Comparison of ENCODE assay signal across 8 cellular contexts in the genomic region with DNA sequence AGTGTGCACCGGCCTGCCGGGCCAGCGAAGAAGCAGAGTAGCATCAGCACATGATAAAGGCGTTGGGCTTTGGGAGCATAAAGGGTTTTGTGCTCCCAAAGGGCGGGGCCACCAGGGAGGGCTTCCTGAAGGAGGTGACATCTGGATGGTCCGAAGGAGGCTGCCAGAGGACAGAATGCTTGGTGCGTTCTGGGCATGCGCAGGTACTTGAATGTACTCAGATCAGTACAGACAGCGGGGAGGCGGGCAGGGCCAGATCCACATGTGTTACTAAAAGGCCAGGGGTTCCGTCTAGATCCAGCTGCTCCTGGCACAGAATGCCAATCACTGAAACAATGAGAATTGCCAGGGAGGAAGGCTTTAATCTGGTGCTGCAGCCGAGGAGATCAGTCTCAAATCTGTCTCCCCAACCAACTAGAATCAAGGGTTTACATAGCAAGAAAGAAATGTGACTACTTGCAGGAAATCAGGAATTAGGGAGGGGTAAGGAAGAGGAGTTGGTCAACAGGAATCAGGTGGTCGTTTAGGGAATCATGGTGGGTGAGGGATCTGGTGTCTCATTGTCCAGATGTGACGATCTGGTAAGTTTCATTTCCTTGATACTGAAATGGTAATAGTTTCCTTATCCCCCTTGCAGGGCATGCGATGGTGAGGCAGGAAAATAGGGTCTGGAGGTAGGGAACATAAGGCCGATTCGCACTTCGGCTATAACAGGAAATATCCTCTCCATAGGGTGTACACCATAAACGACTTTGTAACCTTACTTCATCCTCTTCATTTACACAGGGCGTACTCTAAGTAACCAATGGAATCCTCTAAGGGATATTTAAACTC. TPM values are rescaled to one million over a fixed set of nuclear protein-coding genes. Genes with fewer than 3 reads are reported as not detected.
DNase-seq lines count a peak whose midpoint lies in the region; ATAC-seq and TF ChIP-seq lines count a peak whose summit lies in the region.

A gene with protein sequence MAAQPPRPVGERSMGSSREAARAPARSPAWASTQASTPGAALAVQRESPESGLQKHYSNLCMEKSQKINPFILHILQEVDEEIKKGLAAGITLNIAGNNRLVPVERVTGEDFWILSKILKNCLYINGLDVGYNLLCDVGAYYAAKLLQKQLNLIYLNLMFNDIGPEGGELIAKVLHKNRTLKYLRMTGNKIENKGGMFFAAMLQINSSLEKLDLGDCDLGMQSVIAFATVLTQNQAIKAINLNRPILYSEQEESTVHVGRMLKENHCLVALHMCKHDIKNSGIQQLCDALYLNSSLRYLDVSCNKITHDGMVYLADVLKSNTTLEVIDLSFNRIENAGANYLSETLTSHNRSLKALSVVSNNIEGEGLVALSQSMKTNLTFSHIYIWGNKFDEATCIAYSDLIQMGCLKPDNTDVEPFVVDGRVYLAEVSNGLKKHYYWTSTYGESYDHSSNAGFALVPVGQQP (minus strand): TSS at position 61 of the 834 bp plus-strand sequence. CDS start 356 bp downstream, outside the sequence.
LRRIQ4 (plus strand) TSS at position 27 of the 834 bp plus-strand sequence. CDS start 9,052 bp downstream, outside the sequence.

- H3K4me3 ChIP-seq in BE2C (ENCODE audit: low read depth, low read length), result peak within 1 kb of the TSS; percentile 94
- peak within 1 kb of the TSS; percentile 85 for H3K4me3 ChIP-seq in NT2/D1 (ENCODE audit: insufficient read length, low read depth)
- H3K4me3 ChIP-seq in stomach, result peak within 1 kb of the TSS; percentile 59 to 77 (median 66)

- peak; percentile 93 for DNase-seq in BE2C
- DNase-seq in NT2/D1 (ENCODE audit: low read depth, low spot score), result peak; percentile 89
- peak; percentile 85 for DNase-seq in activated T-cell treated with anti-CD3 and anti-CD28 coated beads, Interleukin-2, amount 50 U/mL, for 48 hours
- peak; percentile 69 for DNase-seq in fibroblast of the conjunctiva (ENCODE audit: low read depth)
- peak; percentile 44 for DNase-seq in nephron progenitor cell
- peak; percentile 69 for DNase-seq in stomach

- H3K4me1 Mint-ChIP-seq in nephron progenitor cell, result peaks cover 19% of the 10 kb centered on the region

- TF ChIP-seq EP300 in stomach (IDR thresholded peaks at IDR 0.05), result no peak

- H3K9me3 ChIP-seq in BE2C, result no peaks in the 10 kb centered on the region
- peaks cover 12% of the 10 kb centered on the region for H3K9me3 ChIP-seq in NT2/D1 (ENCODE audit: insufficient read depth, low read length)
- peaks cover 0 to 8% (median 4%) of the 10 kb centered on the region in 4 donors for H3K9me3 ChIP-seq in stomach

- no peaks in the 10 kb centered on the region for H3K4me1 ChIP-seq in BE2C
- peaks cover 5% of the 10 kb centered on the region for H3K4me1 ChIP-seq in NT2/D1 (ENCODE audit: insufficient read depth, insufficient read length)
- peaks cover 24 to 35% (median 26%) of the 10 kb centered on the region in 4 donors for H3K4me1 ChIP-seq in stomach

- H3K36me3 Mint-ChIP-seq in nephron progenitor cell (ENCODE audit: low read depth), result peaks cover 4% of the 10 kb centered on the region

- H3K36me3 ChIP-seq in BE2C (no peaks in the 10 kb centered on the region), NT2/D1 (ENCODE audit: insufficient read depth, insufficient read length, low read length) (no peaks in the 10 kb centered on the region), stomach (no peaks in the 10 kb centered on the region)

- H3K9me3 Mint-ChIP-seq in nephron progenitor cell, result peaks cover 40% of the 10 kb centered on the region

- H3K27me3 Mint-ChIP-seq in nephron progenitor cell (ENCODE audit: low read depth, poor library complexity), result peaks cover 9% of the 10 kb centered on the region

- peak within 1 kb of the TSS; percentile 77 for H3K27ac Mint-ChIP-seq in nephron progenitor cell

- H3K4me3 Mint-ChIP-seq in nephron progenitor cell, result peak within 1 kb of the TSS; percentile 84

- H3K27me3 ChIP-seq in BE2C, result no peaks in the 10 kb centered on the region
- H3K27me3 ChIP-seq in NT2/D1 (ENCODE audit: insufficient read depth, insufficient read length), result peaks cover 2% of the 10 kb centered on the region
- H3K27me3 ChIP-seq in stomach, result no peaks in the 10 kb centered on the region

- ATAC-seq in GM19351 (IDR thresholded peaks at IDR 0.05; ENCODE audit: unreplicated experiment), result peak; percentile 37
- ATAC-seq in HG03558 (IDR thresholded peaks at IDR 0.05; ENCODE audit: extremely low read depth, unreplicated experiment), result peak; percentile 34

- 30 to 44% (median 38%) methylated on average over 20 of the region's 20 CpGs for WGBS in stomach, 5 donors

- peak within 1 kb of the TSS; percentile 29 to 83 (median 68) for H3K27ac ChIP-seq in stomach

- intact Hi-C loops in stomach (cut with DNase I; ENCODE audit: low total_unique reads), result no loop called here

- H3K9ac ChIP-seq in NT2/D1 (ENCODE audit: insufficient read length, low read depth), result peak within 1 kb of the TSS; percentile 86

- TF ChIP-seq CTCF in BE2C (IDR thresholded peaks at IDR 0.05; ENCODE audit: low read depth, low read length), result no peak
- TF ChIP-seq CTCF in nephron progenitor cell (IDR thresholded peaks at IDR 0.05), result no peak
- no peak for TF ChIP-seq CTCF in stomach (IDR thresholded peaks at IDR 0.05)

- TF ChIP-seq POLR2A in stomach (IDR thresholded peaks at IDR 0.05), result no peak

RNA-seq across cellular contexts. Expression of the first gene that starts in this region (rescaled TPM):
- polyA plus RNA-seq in BE2C (2012; ENCODE audit: insufficient read depth, insufficient read length, low read depth), result 2.6 TPM
- 1 to 10 TPM in 1 of 5 donors, under 1 TPM in 1, not detected in 3; 0.43 to 4.2 TPM for total RNA-seq in stomach
- 1 to 10 TPM in 2 of 3 donors, under 1 TPM in 1; 0.88 to 2.1 (median 1.7) TPM for polyA plus RNA-seq in stomach

RNA-seq across cellular contexts. Expression of gene LRRIQ4, which starts in this region (rescaled TPM):
- not detected for polyA plus RNA-seq in BE2C (2012; ENCODE audit: insufficient read depth, insufficient read length, low read depth)
- total RNA-seq in stomach, result 1 to 10 TPM in 1 of 5 donors, not detected in 4; 4.6 TPM
- not detected for polyA plus RNA-seq in stomach

Comparison
In these comparisons a context has a peak if more than half of its experiments do, and no peak if none do; other contexts are left out.
1. Peak in every context shown above with its lines: DNase-seq, ATAC-seq, H3K4me3 ChIP-seq and H3K27ac ChIP-seq.